In the genomic region with DNA sequence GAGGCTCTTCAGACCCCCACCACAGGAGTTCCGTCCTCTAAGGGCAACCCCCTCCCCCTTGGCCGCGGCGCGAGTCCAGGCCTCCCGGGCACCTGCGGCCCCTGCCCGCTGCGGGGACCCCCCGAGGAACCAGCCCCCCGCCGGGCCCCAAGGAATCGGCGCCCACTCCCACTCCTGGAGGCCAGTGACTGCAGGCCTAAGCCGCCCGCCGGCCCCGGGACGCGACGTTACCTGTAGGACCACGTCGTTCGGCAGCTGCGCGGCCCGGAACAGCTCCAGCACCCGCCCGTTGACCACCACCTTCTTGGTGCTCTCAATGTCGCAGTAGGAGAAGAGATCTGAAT, we compare ENCODE assay signal across 8 cellular contexts. TPM values are rescaled to one million over a fixed set of nuclear protein-coding genes. Genes with fewer than 3 reads are reported as not detected.
A peak's percentile ranks its signal among the peaks of the same experiment; 100 is the strongest.
DNase-seq lines count a peak whose midpoint lies in the region; ATAC-seq and TF ChIP-seq lines count a peak whose summit lies in the region.

No MANE protein-coding gene starts in this region.

- ATAC-seq in HG03108 (IDR thresholded peaks at IDR 0.05; ENCODE audit: unreplicated experiment) (peak; percentile 1), body of pancreas (peak; percentile 28)

- H3K27me3 Mint-ChIP-seq in Calu3 (ENCODE audit: unreplicated experiment) (no peaks in the 10 kb centered on the region), type B pancreatic cell (no peaks in the 10 kb centered on the region)

- peak; percentile 6 for DNase-seq in Calu3
- DNase-seq in body of pancreas, result peak in 1 of 4 donors; percentile 34
- no peak for DNase-seq in type B pancreatic cell (ENCODE audit: extremely low spot score, unreplicated experiment)
- DNase-seq in glomerular visceral epithelial cell (ENCODE audit: extremely low spot score), result no peak
- DNase-seq in COLO829 (ENCODE audit: low spot score), result no peak
- DNase-seq in NCI-H187 (lab: John Stamatoyannopoulos, UW), result no peak

- no peaks in the 10 kb centered on the region for H3K4me1 Mint-ChIP-seq in Calu3 (ENCODE audit: low read depth, unreplicated experiment)
- peaks cover 18% of the 10 kb centered on the region for H3K4me1 Mint-ChIP-seq in type B pancreatic cell (ENCODE audit: unreplicated experiment)

- no TSS peak for BruUV-seq in Calu3 (replicated peaks; lab: Mats Ljungman, UMichigan)

- no peak for TF ChIP-seq CTCF in Calu3 (IDR thresholded peaks at IDR 0.05; ENCODE audit: unreplicated experiment)
- TF ChIP-seq CTCF in body of pancreas (IDR thresholded peaks at IDR 0.05), result no peak
- TF ChIP-seq CTCF in liver (IDR thresholded peaks at IDR 0.05; ENCODE audit: low read depth, low read length, missing input control), result no peak
- no peak for TF ChIP-seq CTCF in type B pancreatic cell (conservative IDR thresholded peaks at IDR 0.05)

- H3K4me3 Mint-ChIP-seq in Calu3 (ENCODE audit: low read depth, unreplicated experiment) (peak overlapping the region; percentile 79), type B pancreatic cell (no peak overlapping the region)

- H3K36me3 ChIP-seq in body of pancreas (replicated peaks in 1 of 2; ENCODE audit: insufficient read depth in 1 of 2, low read depth in 2 of 2) (no peaks in the 10 kb centered on the region), liver (ENCODE audit: control insufficient read depth in 4 of 4, insufficient read depth in 3 of 4, low read depth in 1 of 4, low read length in 3 of 4) (no peaks in the 10 kb centered on the region)

- CTCF ChIA-PET in Calu3 (lab: Charles Lee), result interaction anchor here (0.6 to 1.9 kb wide), 2 partner anchors 168 to 170 kb away, joined by 3 to 5 read pairs; no protein-coding TSS in a partner anchor

- peak overlapping the region; percentile 60 for H3K27ac Mint-ChIP-seq in Calu3 (ENCODE audit: unreplicated experiment)
- peak overlapping the region; percentile 79 for H3K27ac Mint-ChIP-seq in type B pancreatic cell

- H3K9me3 Mint-ChIP-seq in Calu3 (ENCODE audit: low read depth, unreplicated experiment) (no peaks in the 10 kb centered on the region), type B pancreatic cell (no peaks in the 10 kb centered on the region)

- H3K9me3 ChIP-seq in body of pancreas (no peaks in the 10 kb centered on the region), liver (ENCODE audit: control insufficient read depth in 4 of 4, low read length in 3 of 4) (no peaks in the 10 kb centered on the region)

- H3K4me3 ChIP-seq in body of pancreas (peak overlapping the region; percentile 62 to 89), liver (ENCODE audit: low read depth in 1 of 3, low read length in 3 of 3) (peak overlapping the region; percentile 76 to 98 (median 85))

- no peak for TF ChIP-seq RAD21 in liver (IDR thresholded peaks at IDR 0.05)

- no peak for TF ChIP-seq POLR2A in body of pancreas (IDR thresholded peaks at IDR 0.05)

- H3K9ac ChIP-seq in liver (ENCODE audit: low read depth in 1 of 2, low read length in 2 of 2), result peak overlapping the region; percentile 74 to 83

- peaks cover 21% of the 10 kb centered on the region for H3K36me3 Mint-ChIP-seq in Calu3 (ENCODE audit: insufficient read depth, unreplicated experiment)
- H3K36me3 Mint-ChIP-seq in type B pancreatic cell, result no peaks in the 10 kb centered on the region

- H3K4me1 ChIP-seq in body of pancreas (peaks cover 43% of the 10 kb centered on the region), liver (ENCODE audit: control insufficient read depth in 4 of 4, insufficient read depth in 4 of 4, low read length in 3 of 4) (peaks cover 3 to 52% (median 44%) of the 10 kb centered on the region in 4 donors)

- peak overlapping the region; percentile 30 to 92 (median 84) for H3K27ac ChIP-seq in body of pancreas
- H3K27ac ChIP-seq in liver (ENCODE audit: low read depth in 1 of 2, low read length in 2 of 2), result peak overlapping the region; percentile 68 to 87

- H3K27me3 ChIP-seq in body of pancreas (no peaks in the 10 kb centered on the region), liver (ENCODE audit: control insufficient read depth in 4 of 4, insufficient read depth in 4 of 4, low read length in 3 of 4) (no peaks in the 10 kb centered on the region)

- intact Hi-C loops in Calu3 (cut with micrococcal nuclease; ENCODE audit: unreplicated experiment) (loop anchor here (5.0 kb wide), 1 partner anchor 40 kb away; a partner anchor contains a TSS), body of pancreas (cut with DNase I) (loop anchor here (10.0 kb wide), 1 partner anchor 172 kb away; no protein-coding TSS in a partner anchor)

- 0% methylated on average over 6 to 30 of the region's 30 CpGs for WGBS in body of pancreas, 2 donors
- WGBS in liver, result under 1% methylated on average over 30 of the region's 30 CpGs

TF ChIP-seq in liver, 16 proteins besides CTCF, POLR2A, EP300 and RAD21:
- TF ChIP-seq NR2F2 (IDR thresholded peaks at IDR 0.05), result no peak
- TF ChIP-seq FOXA2 (IDR thresholded peaks at IDR 0.05), result no peak
- TF ChIP-seq, protein P1, sequence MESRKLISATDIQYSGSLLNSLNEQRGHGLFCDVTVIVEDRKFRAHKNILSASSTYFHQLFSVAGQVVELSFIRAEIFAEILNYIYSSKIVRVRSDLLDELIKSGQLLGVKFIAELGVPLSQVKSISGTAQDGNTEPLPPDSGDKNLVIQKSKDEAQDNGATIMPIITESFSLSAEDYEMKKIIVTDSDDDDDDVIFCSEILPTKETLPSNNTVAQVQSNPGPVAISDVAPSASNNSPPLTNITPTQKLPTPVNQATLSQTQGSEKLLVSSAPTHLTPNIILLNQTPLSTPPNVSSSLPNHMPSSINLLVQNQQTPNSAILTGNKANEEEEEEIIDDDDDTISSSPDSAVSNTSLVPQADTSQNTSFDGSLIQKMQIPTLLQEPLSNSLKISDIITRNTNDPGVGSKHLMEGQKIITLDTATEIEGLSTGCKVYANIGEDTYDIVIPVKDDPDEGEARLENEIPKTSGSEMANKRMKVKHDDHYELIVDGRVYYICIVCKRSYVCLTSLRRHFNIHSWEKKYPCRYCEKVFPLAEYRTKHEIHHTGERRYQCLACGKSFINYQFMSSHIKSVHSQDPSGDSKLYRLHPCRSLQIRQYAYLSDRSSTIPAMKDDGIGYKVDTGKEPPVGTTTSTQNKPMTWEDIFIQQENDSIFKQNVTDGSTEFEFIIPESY (IDR thresholded peaks at IDR 0.05), result no peak
- TF ChIP-seq, protein P2, sequence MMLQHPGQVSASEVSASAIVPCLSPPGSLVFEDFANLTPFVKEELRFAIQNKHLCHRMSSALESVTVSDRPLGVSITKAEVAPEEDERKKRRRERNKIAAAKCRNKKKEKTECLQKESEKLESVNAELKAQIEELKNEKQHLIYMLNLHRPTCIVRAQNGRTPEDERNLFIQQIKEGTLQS (IDR thresholded peaks at IDR 0.05), result no peak
- no peak for TF ChIP-seq YY1 (IDR thresholded peaks at IDR 0.05)
- TF ChIP-seq TAF1 (conservative IDR thresholded peaks at IDR 0.05), result no peak
- TF ChIP-seq, protein P3, sequence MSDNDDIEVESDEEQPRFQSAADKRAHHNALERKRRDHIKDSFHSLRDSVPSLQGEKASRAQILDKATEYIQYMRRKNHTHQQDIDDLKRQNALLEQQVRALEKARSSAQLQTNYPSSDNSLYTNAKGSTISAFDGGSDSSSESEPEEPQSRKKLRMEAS (IDR thresholded peaks at IDR 0.05), result no peak
- no peak for TF ChIP-seq EGR1 (IDR thresholded peaks at IDR 0.05; ENCODE audit: low read depth in 2 of 2)
- no peak for TF ChIP-seq GABPA (IDR thresholded peaks at IDR 0.05 in 1 of 2, conservative IDR thresholded peaks at IDR 0.05 in 1 of 2)
- no peak for TF ChIP-seq HNF4G (IDR thresholded peaks at IDR 0.05)
- TF ChIP-seq FOXA1 (IDR thresholded peaks at IDR 0.05), result no peak
- no peak for TF ChIP-seq JUND (IDR thresholded peaks at IDR 0.05)
- TF ChIP-seq SP1 (IDR thresholded peaks at IDR 0.05), result no peak
- TF ChIP-seq, protein P4, sequence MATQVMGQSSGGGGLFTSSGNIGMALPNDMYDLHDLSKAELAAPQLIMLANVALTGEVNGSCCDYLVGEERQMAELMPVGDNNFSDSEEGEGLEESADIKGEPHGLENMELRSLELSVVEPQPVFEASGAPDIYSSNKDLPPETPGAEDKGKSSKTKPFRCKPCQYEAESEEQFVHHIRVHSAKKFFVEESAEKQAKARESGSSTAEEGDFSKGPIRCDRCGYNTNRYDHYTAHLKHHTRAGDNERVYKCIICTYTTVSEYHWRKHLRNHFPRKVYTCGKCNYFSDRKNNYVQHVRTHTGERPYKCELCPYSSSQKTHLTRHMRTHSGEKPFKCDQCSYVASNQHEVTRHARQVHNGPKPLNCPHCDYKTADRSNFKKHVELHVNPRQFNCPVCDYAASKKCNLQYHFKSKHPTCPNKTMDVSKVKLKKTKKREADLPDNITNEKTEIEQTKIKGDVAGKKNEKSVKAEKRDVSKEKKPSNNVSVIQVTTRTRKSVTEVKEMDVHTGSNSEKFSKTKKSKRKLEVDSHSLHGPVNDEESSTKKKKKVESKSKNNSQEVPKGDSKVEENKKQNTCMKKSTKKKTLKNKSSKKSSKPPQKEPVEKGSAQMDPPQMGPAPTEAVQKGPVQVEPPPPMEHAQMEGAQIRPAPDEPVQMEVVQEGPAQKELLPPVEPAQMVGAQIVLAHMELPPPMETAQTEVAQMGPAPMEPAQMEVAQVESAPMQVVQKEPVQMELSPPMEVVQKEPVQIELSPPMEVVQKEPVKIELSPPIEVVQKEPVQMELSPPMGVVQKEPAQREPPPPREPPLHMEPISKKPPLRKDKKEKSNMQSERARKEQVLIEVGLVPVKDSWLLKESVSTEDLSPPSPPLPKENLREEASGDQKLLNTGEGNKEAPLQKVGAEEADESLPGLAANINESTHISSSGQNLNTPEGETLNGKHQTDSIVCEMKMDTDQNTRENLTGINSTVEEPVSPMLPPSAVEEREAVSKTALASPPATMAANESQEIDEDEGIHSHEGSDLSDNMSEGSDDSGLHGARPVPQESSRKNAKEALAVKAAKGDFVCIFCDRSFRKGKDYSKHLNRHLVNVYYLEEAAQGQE (IDR thresholded peaks at IDR 0.05), result no peak
- no peak for TF ChIP-seq RXRA (IDR thresholded peaks at IDR 0.05)
TF ChIP-seq in liver: peak in this region for 0.

RNA-seq across cellular contexts. Expression of a gene that starts 0.8 kb away (rescaled TPM):
- total RNA-seq in Calu3 (2022), result 24.1 and 29.5 TPM in 2 replicates
- total RNA-seq in body of pancreas, result 10 to 100 TPM; 19.5 to 29.0 TPM
- total RNA-seq in liver, result 10 to 100 TPM; 12.3 to 46.4 TPM
- polyA plus RNA-seq in liver, result 10 to 100 TPM; 16.0 to 26.2 TPM
- total RNA-seq in type B pancreatic cell (ENCODE audit: low replicate concordance), result 57.0 and 95.8 TPM in 2 replicates

RNA-seq across cellular contexts. Expression of a gene that starts 41.3 kb away (rescaled TPM):
- total RNA-seq in Calu3 (2022), result 36.1 and 40.4 TPM in 2 replicates
- 10 to 100 TPM in 1 of 2 donors, 1 to 10 TPM in 1; 1.6 to 11.2 TPM for total RNA-seq in body of pancreas
- total RNA-seq in liver, result 10 to 100 TPM; 14.2 to 18.6 TPM
- polyA plus RNA-seq in liver, result 10 to 100 TPM; 35.0 to 66.3 TPM
- total RNA-seq in type B pancreatic cell (ENCODE audit: low replicate concordance), result 47.1 and 88.9 TPM in 2 replicates
